Comparison of ENCODE assay signal across 11 cellular contexts in the genomic region with DNA sequence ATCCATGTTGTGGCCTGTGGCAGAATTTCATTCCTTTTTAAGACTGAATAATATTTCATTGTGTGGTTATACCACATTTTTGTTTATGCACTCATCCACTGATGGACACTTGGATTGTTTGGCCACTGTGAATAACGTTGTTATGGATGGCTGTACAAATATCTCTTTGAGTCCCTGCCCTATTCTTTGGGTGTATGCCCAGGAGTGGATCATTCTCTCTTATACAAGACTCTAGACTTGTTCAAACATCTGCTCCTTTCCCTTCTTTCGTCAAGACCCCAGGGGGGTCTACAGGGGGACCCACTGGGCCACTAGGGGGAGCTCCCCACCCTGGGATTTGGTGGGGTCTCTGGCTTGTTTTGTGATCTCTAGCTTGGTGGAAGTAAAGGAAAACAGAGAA.
DNase-seq lines count a peak whose midpoint lies in the region; ATAC-seq and TF ChIP-seq lines count a peak whose summit lies in the region.
"Had no signal": no experiment of that assay in that cellular context is flagged by ENCODE, and none has a peak within 500 bp of the region (broad histone marks: within the 10 kb centered on the region; RNA-seq: fewer than 3 reads in every experiment).

No MANE protein-coding gene starts in this region.

- peaks cover 23% of the 10 kb centered on the region for H3K27me3 Mint-ChIP-seq in activated naive CD8-positive, alpha-beta T cell treated with anti-CD3 and anti-CD28 coated beads, Interleukin-2, amount 50 U/mL, for 24 hours
- H3K27me3 Mint-ChIP-seq in activated naive CD8-positive, alpha-beta T cell treated with anti-CD3 and anti-CD28 coated beads for 36 hours: peaks cover 16% of the 10 kb centered on the region
- H3K27me3 Mint-ChIP-seq in immature natural killer cell (ENCODE audit: low read depth in 3 of 3): peaks cover 8 to 22% (median 18%) of the 10 kb centered on the region in 3 donors

- H3K36me3 Mint-ChIP-seq in activated naive CD8-positive, alpha-beta T cell treated with anti-CD3 and anti-CD28 coated beads, Interleukin-2, amount 50 U/mL, for 24 hours (ENCODE audit: low read depth): no peaks in the 10 kb centered on the region
- peaks cover 2% of the 10 kb centered on the region for H3K36me3 Mint-ChIP-seq in activated naive CD8-positive, alpha-beta T cell treated with anti-CD3 and anti-CD28 coated beads for 36 hours
- H3K36me3 Mint-ChIP-seq in immature natural killer cell: peaks cover 0 to 3% (median 0%) of the 10 kb centered on the region in 3 donors

- peaks cover 3 to 14% of the 10 kb centered on the region in 2 donors for H3K4me1 ChIP-seq in thoracic aorta (ENCODE audit: control insufficient read depth in 1 of 2, low read depth in 2 of 2)

- H3K4me3 Mint-ChIP-seq in activated naive CD8-positive, alpha-beta T cell treated with anti-CD3 and anti-CD28 coated beads, Interleukin-2, amount 50 U/mL, for 24 hours: no peak overlapping the region
- H3K4me3 Mint-ChIP-seq in activated naive CD8-positive, alpha-beta T cell treated with anti-CD3 and anti-CD28 coated beads for 36 hours: no peak overlapping the region
- no peak overlapping the region for H3K4me3 Mint-ChIP-seq in immature natural killer cell
- H3K4me3 Mint-ChIP-seq: activated T-cell treated with anti-CD3 and anti-CD28 coated beads, Interleukin-2, amount 50 U/mL, for 4 hours had no signal

- no peak overlapping the region for H3K27ac ChIP-seq in thoracic aorta

- DNase-seq in activated naive CD8-positive, alpha-beta T cell treated with anti-CD3 and anti-CD28 coated beads, Interleukin-2, amount 50 U/mL, for 24 hours: peak; percentile 49
- no peak for DNase-seq in activated naive CD8-positive, alpha-beta T cell treated with anti-CD3 and anti-CD28 coated beads for 36 hours
- DNase-seq in NCI-H69 (lab: John Stamatoyannopoulos, UW) (peak; percentile 60), epithelial cell of proximal tubule (ENCODE audit: low read depth) (no peak), thoracic aorta (ENCODE audit: low spot score) (no peak), immature natural killer cell (no peak), T1000 (lab: John Stamatoyannopoulos, UW) (no peak)
- DNase-seq: activated T-cell treated with anti-CD3 and anti-CD28 coated beads, Interleukin-2, amount 50 U/mL, for 4 hours; NCI-H2227 treated with DMSO at 0.1 percent for 48 hours; stimulated activated CD4-positive, alpha-beta T cell treated with anti-CD3 and anti-CD28 coated beads, Interleukin-4, amount 100 ng/mL, for 24 hours had no signal

- H3K9me3 Mint-ChIP-seq in activated naive CD8-positive, alpha-beta T cell treated with anti-CD3 and anti-CD28 coated beads, Interleukin-2, amount 50 U/mL, for 24 hours: no peaks in the 10 kb centered on the region
- H3K9me3 Mint-ChIP-seq in activated naive CD8-positive, alpha-beta T cell treated with anti-CD3 and anti-CD28 coated beads for 36 hours: peaks cover 10% of the 10 kb centered on the region
- H3K9me3 Mint-ChIP-seq in immature natural killer cell: peaks cover 0 to 2% (median 0%) of the 10 kb centered on the region in 6 donors
- H3K9me3 Mint-ChIP-seq: activated T-cell treated with anti-CD3 and anti-CD28 coated beads, Interleukin-2, amount 50 U/mL, for 4 hours had no signal

- TF ChIP-seq CTCF in epithelial cell of proximal tubule (conservative IDR thresholded peaks at IDR 0.05; ENCODE audit: low read depth, low read length) (peak; percentile 71), thoracic aorta (IDR thresholded peaks at IDR 0.05) (peak; percentile 10)

- H3K9me3 ChIP-seq in thoracic aorta: no peaks in the 10 kb centered on the region

- no peaks in the 10 kb centered on the region for H3K4me1 Mint-ChIP-seq in activated naive CD8-positive, alpha-beta T cell treated with anti-CD3 and anti-CD28 coated beads, Interleukin-2, amount 50 U/mL, for 24 hours
- H3K4me1 Mint-ChIP-seq in activated naive CD8-positive, alpha-beta T cell treated with anti-CD3 and anti-CD28 coated beads for 36 hours: peaks cover 2% of the 10 kb centered on the region
- no peaks in the 10 kb centered on the region for H3K4me1 Mint-ChIP-seq in immature natural killer cell

- H3K4me3 ChIP-seq in epithelial cell of proximal tubule (ENCODE audit: low read depth, low read length): no peak overlapping the region
- no peak overlapping the region for H3K4me3 ChIP-seq in thoracic aorta

- no peak overlapping the region for H3K27ac Mint-ChIP-seq in activated naive CD8-positive, alpha-beta T cell treated with anti-CD3 and anti-CD28 coated beads, Interleukin-2, amount 50 U/mL, for 24 hours
- no peak overlapping the region for H3K27ac Mint-ChIP-seq in activated naive CD8-positive, alpha-beta T cell treated with anti-CD3 and anti-CD28 coated beads for 36 hours
- H3K27ac Mint-ChIP-seq in immature natural killer cell: no peak overlapping the region

- no peaks in the 10 kb centered on the region for H3K27me3 ChIP-seq in thoracic aorta (replicated peaks; ENCODE audit: insufficient read depth)

- ATAC-seq in activated naive CD8-positive, alpha-beta T cell treated with anti-CD3 and anti-CD28 coated beads, Interleukin-2, amount 50 U/mL, for 24 hours: no peak
- ATAC-seq in thoracic aorta (ENCODE audit: insufficient number of reproducible peaks, low FRiP score, low read depth) (no peak), GM21390 (IDR thresholded peaks at IDR 0.05; ENCODE audit: unreplicated experiment) (no peak)
- ATAC-seq: activated T-cell treated with anti-CD3 and anti-CD28 coated beads, Interleukin-2, amount 50 U/mL, for 4 hours had no signal

- H3K36me3 ChIP-seq in thoracic aorta: no peaks in the 10 kb centered on the region

Comparison
In these comparisons a context has a peak if more than half of its experiments do, and no peak if none do; other contexts are left out.
1. DNase-seq: peak in activated naive CD8-positive, alpha-beta T cell treated with anti-CD3 and anti-CD28 coated beads, Interleukin-2, amount 50 U/mL, for 24 hours (single experiment) and NCI-H69 (single experiment); none in activated naive CD8-positive, alpha-beta T cell treated with anti-CD3 and anti-CD28 coated beads for 36 hours (single experiment), epithelial cell of proximal tubule (single experiment), thoracic aorta (single experiment), immature natural killer cell (0 of 3) and T1000 (single experiment).